8 cellular contexts compared by ENCODE assay signal in the genomic region with DNA sequence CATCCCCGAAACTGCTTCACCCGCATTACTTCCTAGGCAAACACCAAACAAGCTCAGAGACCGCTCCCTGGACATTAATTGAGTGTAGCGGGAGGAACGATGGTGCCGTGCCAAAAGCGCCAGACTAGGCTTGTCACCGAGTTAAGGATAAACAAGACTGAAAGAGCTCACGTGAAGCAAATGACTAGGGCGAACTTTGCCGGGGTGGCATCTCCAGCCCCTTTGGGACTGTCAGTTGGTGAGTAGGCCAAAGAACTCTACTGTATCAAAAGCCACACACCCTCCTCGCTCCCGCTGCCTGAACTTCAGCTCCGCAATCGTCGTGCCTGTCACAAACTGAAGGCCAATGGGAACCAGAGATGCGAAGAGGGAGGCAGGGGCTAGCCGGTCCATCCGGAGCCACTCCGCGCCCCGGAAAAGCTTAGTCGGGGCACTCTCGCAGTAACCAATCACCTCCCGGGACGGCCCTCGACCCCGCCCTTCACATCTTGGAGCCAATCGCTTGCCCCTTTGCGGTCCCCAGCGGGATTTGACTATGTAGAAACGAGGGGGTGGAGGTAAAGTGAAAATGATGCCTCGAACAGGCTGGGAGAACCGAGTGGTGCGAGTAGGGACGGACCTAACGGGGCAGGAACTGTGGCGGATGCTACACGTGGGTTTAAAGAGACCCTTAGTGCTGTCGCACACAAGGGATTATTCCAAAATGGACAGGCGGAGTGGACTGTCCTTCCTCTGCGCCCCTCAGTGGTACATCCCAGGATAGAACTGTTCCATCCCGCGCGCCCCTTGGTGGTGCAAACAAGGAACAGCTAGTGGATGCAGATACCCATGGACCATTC. TPM values are rescaled to one million over a fixed set of nuclear protein-coding genes. Genes with fewer than 3 reads are reported as not detected.
A peak's percentile ranks its signal among the peaks of the same experiment; 100 is the strongest.
DNase-seq lines count a peak whose midpoint lies in the region; ATAC-seq, FAIRE-seq and TF ChIP-seq lines count a peak whose summit lies in the region.

No MANE protein-coding gene starts in this region.

- no peaks in the 10 kb centered on the region for H3K36me3 ChIP-seq in left ventricle myocardium inferior
- no peaks in the 10 kb centered on the region for H3K36me3 ChIP-seq in urinary bladder (ENCODE audit: insufficient read depth)

- H3K27me3 ChIP-seq in left ventricle myocardium inferior (ENCODE audit: low read depth) = peaks cover 2% of the 10 kb centered on the region

- CTCF ChIA-PET in T-cell (lab: Charles Lee) = interaction anchor here in 1 of 2 donors (0.5 to 1.5 kb wide), 6 partner anchors 9 to 1354 kb away, joined by 3 to 5 read pairs (median 4); no protein-coding TSS in a partner anchor

- FAIRE-seq in GM12892 (lab: Jason Lieb, UNC) = peak; percentile 89

- 0 out of 2 replicates have a peak, but pooled peaks have one; percentile 8 for TF ChIP-seq POLR2A in GM12892 (IDR thresholded peaks at IDR 0.05; ENCODE audit: low read depth, low read length)

- H3K27ac ChIP-seq in left ventricle myocardium inferior (replicated peaks) = peak overlapping the region; percentile 95
- H3K27ac ChIP-seq in urinary bladder (ENCODE audit: low read depth) = peak overlapping the region; percentile 35

- H3K9me3 Mint-ChIP-seq in T-cell (no peaks in the 10 kb centered on the region), progenitor cell of endocrine pancreas (ENCODE audit: low read depth) (peaks cover 17% of the 10 kb centered on the region)

- TF ChIP-seq CTCF in left ventricle myocardium inferior (IDR thresholded peaks at IDR 0.05; ENCODE audit: borderline replicate concordance) (peak; percentile 72), progenitor cell of endocrine pancreas (IDR thresholded peaks at IDR 0.05; ENCODE audit: unreplicated experiment) (peak; percentile 52)

- POLR2A ChIA-PET in T-cell (lab: Charles Lee) = interaction anchor here (0.5 to 1.6 kb wide), 4 partner anchors 60 to 1472 kb away, joined by 3 to 10 read pairs (median 5); partner anchors contain the start of gene TSPYL2 (in 1 of the 2)

- peak overlapping the region; percentile 89 to 92 (median 89) for H3K4me3 Mint-ChIP-seq in T-cell
- peak overlapping the region; percentile 96 for H3K4me3 Mint-ChIP-seq in progenitor cell of endocrine pancreas (ENCODE audit: low read depth)

- peak; percentile 96 for ATAC-seq in HG02852 (IDR thresholded peaks at IDR 0.05; ENCODE audit: unreplicated experiment)
- peak; percentile 96 to 97 (median 96) for ATAC-seq in T-cell (replicated peaks in 1 of 4)

- H3K4me1 ChIP-seq in left ventricle myocardium inferior (peaks cover 18% of the 10 kb centered on the region), urinary bladder (ENCODE audit: insufficient read depth) (no peaks in the 10 kb centered on the region)

- no peaks in the 10 kb centered on the region for H3K9me3 ChIP-seq in left ventricle myocardium inferior (replicated peaks)

- WGBS in urinary bladder = under 1% methylated on average over 45 of the region's 45 CpGs

- peak overlapping the region; percentile 74 for H3K4me3 ChIP-seq in left ventricle myocardium inferior
- peak overlapping the region; percentile 49 for H3K4me3 ChIP-seq in urinary bladder (ENCODE audit: low read depth, low read length)

- H3K27ac Mint-ChIP-seq in T-cell (peak overlapping the region; percentile 98 to 99), progenitor cell of endocrine pancreas (peak overlapping the region; percentile 100)

- H3K4me1 Mint-ChIP-seq in T-cell = peaks cover 14 to 27% (median 16%) of the 10 kb centered on the region in 3 donors
- H3K4me1 Mint-ChIP-seq in progenitor cell of endocrine pancreas (ENCODE audit: low read depth) = peaks cover 8% of the 10 kb centered on the region

- peaks cover 0 to 17% of the 10 kb centered on the region in 2 donors for H3K27me3 Mint-ChIP-seq in T-cell
- H3K27me3 Mint-ChIP-seq in progenitor cell of endocrine pancreas = no peaks in the 10 kb centered on the region

- DNase-seq in GM12892 (ENCODE audit: insufficient read length) (peak; percentile 58), NCI-H1436 treated with DMSO at 0.1 percent for 48 hours (lab: John Stamatoyannopoulos, UW) (peak; percentile 92), T-cell (peak; percentile 75 to 94 (median 90)), amniotic stem cell (lab: John Stamatoyannopoulos, UW) (peak; percentile 88), left ventricle myocardium inferior (peak; percentile 93), progenitor cell of endocrine pancreas (ENCODE audit: low spot score, unreplicated experiment) (peak; percentile 79)

- intact Hi-C loops in left ventricle myocardium inferior (cut with micrococcal nuclease) = no loop called here

- no peaks in the 10 kb centered on the region for H3K36me3 Mint-ChIP-seq in T-cell
- no peaks in the 10 kb centered on the region for H3K36me3 Mint-ChIP-seq in progenitor cell of endocrine pancreas (ENCODE audit: insufficient read depth)

RNA-seq across cellular contexts. Expression of gene FAM156A, which starts 37.0 kb away (rescaled TPM):
- polyA plus RNA-seq in GM12892 (2012; ENCODE audit: missing spikeins) = 22.9 TPM
- total RNA-seq in T-cell (10 to 100 TPM; 16.5 to 23.0 (median 17.8) TPM), left ventricle myocardium inferior (12.1 TPM), progenitor cell of endocrine pancreas (22.0 and 27.2 TPM in 2 replicates), urinary bladder (19.7 TPM)
- polyA plus RNA-seq in urinary bladder = 22.5 TPM

RNA-seq across cellular contexts. Expression of gene GPR173, which starts 53.2 kb away (rescaled TPM):
- not detected for polyA plus RNA-seq in GM12892 (2012; ENCODE audit: missing spikeins)
- total RNA-seq in T-cell (under 1 TPM in 4 of 5 donors, not detected in 1; 0.12 to 0.50 (median 0.17) TPM), left ventricle myocardium inferior (0.25 TPM), progenitor cell of endocrine pancreas (18.4 and 19.4 TPM in 2 replicates), urinary bladder (5.6 TPM)
- 1.5 TPM for polyA plus RNA-seq in urinary bladder

Comparison
In these comparisons a context has a peak if more than half of its experiments do, and no peak if none do; other contexts are left out.
1. Peak in every context shown above with its lines: DNase-seq, ATAC-seq, H3K4me3 ChIP-seq and H3K27ac ChIP-seq.